19 cellular contexts compared by ENCODE assay signal in the genomic region with DNA sequence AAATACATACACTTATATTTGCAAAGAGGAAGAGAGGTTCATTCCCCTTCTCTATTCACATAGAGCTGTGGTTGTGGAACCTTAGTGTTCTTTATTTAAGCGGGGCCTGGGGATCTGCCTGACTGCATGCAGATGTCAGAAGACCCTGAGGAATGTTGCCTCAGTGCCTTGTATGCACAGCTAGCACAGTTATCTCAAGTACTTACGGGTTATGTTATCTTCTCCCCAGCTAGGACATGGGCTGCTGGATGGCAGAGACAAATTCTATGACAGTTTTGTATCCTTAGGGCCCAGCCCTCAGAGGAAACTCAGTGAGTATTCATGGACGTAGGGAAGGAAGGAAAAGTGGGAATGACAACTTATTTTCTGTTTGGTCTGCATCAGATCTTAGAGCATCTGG. TPM values are rescaled to one million over a fixed set of nuclear protein-coding genes. Genes with fewer than 3 reads are reported as not detected.
A peak's percentile ranks its signal among the peaks of the same experiment; 100 is the strongest.
DNase-seq lines count a peak whose midpoint lies in the region; ATAC-seq and TF ChIP-seq lines count a peak whose summit lies in the region.
"Had no signal": no experiment of that assay in that cellular context is flagged by ENCODE, and none has a peak within 500 bp of the region (broad histone marks: within the 10 kb centered on the region; RNA-seq: fewer than 3 reads in every experiment).

No MANE protein-coding gene starts in this region.

- no peaks in the 10 kb centered on the region for H3K36me3 Mint-ChIP-seq in CD8-positive, alpha-beta memory T cell
- H3K36me3 Mint-ChIP-seq: IgD-negative memory B cell had no signal

- H3K9me3 ChIP-seq in CD8-positive, alpha-beta memory T cell (ENCODE audit: low read length) = no peaks in the 10 kb centered on the region
- no peaks in the 10 kb centered on the region for H3K9me3 ChIP-seq in SK-N-MC (ENCODE audit: low read depth, low read length)
- H3K9me3 ChIP-seq in cardiac muscle cell (ENCODE audit: low read depth) = no peaks in the 10 kb centered on the region
- H3K9me3 ChIP-seq: BE2C, SK-N-SH had no signal

- H3K36me3 ChIP-seq in CD8-positive, alpha-beta memory T cell (ENCODE audit: insufficient read depth, low read length) = no peaks in the 10 kb centered on the region
- H3K36me3 ChIP-seq in SK-N-MC (ENCODE audit: insufficient read depth, low read length) (no peaks in the 10 kb centered on the region), cardiac muscle cell (no peaks in the 10 kb centered on the region), H7 (replicated peaks; ENCODE audit: control insufficient read depth, insufficient read depth, low read length) (no peaks in the 10 kb centered on the region)
- H3K36me3 ChIP-seq: BE2C had no signal

- H3K27me3 ChIP-seq in CD8-positive, alpha-beta memory T cell (ENCODE audit: insufficient read depth, low read length, poor library complexity, severe bottlenecking) = no peaks in the 10 kb centered on the region
- H3K27me3 ChIP-seq in cardiac muscle cell (no peaks in the 10 kb centered on the region), H7 (ENCODE audit: control insufficient read depth, insufficient read depth, low read length) (no peaks in the 10 kb centered on the region)
- H3K27me3 ChIP-seq: BE2C had no signal

- H3K4me1 ChIP-seq in CD8-positive, alpha-beta memory T cell (ENCODE audit: insufficient read depth, low read length) = peaks cover 7% of the 10 kb centered on the region
- H3K4me1 ChIP-seq in cardiac muscle cell (ENCODE audit: low read depth) = peaks cover 24% of the 10 kb centered on the region
- H3K4me1 ChIP-seq: BE2C had no signal

- H3K27ac ChIP-seq in CD8-positive, alpha-beta memory T cell (ENCODE audit: low read depth, low read length) = peak overlapping the region; percentile 7
- peak overlapping the region; percentile 64; the same call in 1 of the 2 replicates for H3K27ac ChIP-seq in SK-N-MC
- H3K27ac ChIP-seq in cardiac muscle cell = peak overlapping the region; percentile 76

- no peak overlapping the region for H3K9ac ChIP-seq in SK-N-MC (ENCODE audit: insufficient read length)
- H3K9ac ChIP-seq: SK-N-SH had no signal

- no peaks in the 10 kb centered on the region for H3K9me3 Mint-ChIP-seq in CD8-positive, alpha-beta memory T cell
- H3K9me3 Mint-ChIP-seq: CD4-positive, alpha-beta T cell had no signal

- no peak overlapping the region for H3K4me3 Mint-ChIP-seq in CD8-positive, alpha-beta memory T cell
- H3K4me3 Mint-ChIP-seq: CD4-positive, alpha-beta T cell; IgD-negative memory B cell had no signal

- no peak for TF ChIP-seq CTCF in cardiac muscle cell (IDR thresholded peaks at IDR 0.05; ENCODE audit: low read depth, low read length)

- peak overlapping the region in 1 of 8 donors; percentile 20 for H3K27ac Mint-ChIP-seq in CD8-positive, alpha-beta memory T cell
- H3K27ac Mint-ChIP-seq: CD4-positive, alpha-beta T cell had no signal

- POLR2A ChIA-PET in CD8-positive, alpha-beta memory T cell (lab: Charles Lee) = no interaction called here

- no peak for ATAC-seq in GM18520 (IDR thresholded peaks at IDR 0.05; ENCODE audit: unreplicated experiment)
- ATAC-seq in HG03354 (IDR thresholded peaks at IDR 0.05; ENCODE audit: poor library complexity, severe bottlenecking, unreplicated experiment) = no peak
- ATAC-seq: Panc1 had no signal

- CTCF ChIA-PET in CD8-positive, alpha-beta memory T cell (lab: Charles Lee) = interaction anchor here (0.9 kb wide), 1 partner anchor 74 kb away, joined by 3 read pairs; no protein-coding TSS in a partner anchor

- no peak for DNase-seq in CD8-positive, alpha-beta memory T cell
- DNase-seq in SK-N-MC (ENCODE audit: low read depth, low spot score) = no peak
- peak in 1 of 2 donors; percentile 75 for DNase-seq in cardiac muscle cell (ENCODE audit: low read depth in 1 of 2, low spot score in 1 of 2)
- peak; percentile 21 for DNase-seq in iris pigment epithelial cell (ENCODE audit: low read depth)
- no peak for DNase-seq in H7
- DNase-seq in mucosa of gallbladder (ENCODE audit: low spot score) = no peak
- DNase-seq: BE2C; Calu3; CD4-positive, alpha-beta T cell; NCI-H1436; NCI-H2029 treated with DMSO at 0.1 percent for 48 hours; NCI-H2171 treated with DMSO at 0.1 percent for 48 hours; NCI-H446 treated with DMSO at 0.1 percent for 48 hours; NCI-H774; SK-N-SH had no signal

- H3K4me1 Mint-ChIP-seq in CD8-positive, alpha-beta memory T cell = peaks cover 2 to 16% (median 11%) of the 10 kb centered on the region in 3 donors

- no peak overlapping the region for H3K4me3 ChIP-seq in CD8-positive, alpha-beta memory T cell (ENCODE audit: low read length)
- no peak overlapping the region for H3K4me3 ChIP-seq in SK-N-MC
- H3K4me3 ChIP-seq in cardiac muscle cell = no peak overlapping the region
- H3K4me3 ChIP-seq in H7 (ENCODE audit: insufficient read depth, low read depth, low read length) = no peak overlapping the region

- H3K27me3 Mint-ChIP-seq in CD8-positive, alpha-beta memory T cell = no peaks in the 10 kb centered on the region
- H3K27me3 Mint-ChIP-seq: CD4-positive, alpha-beta T cell; IgD-negative memory B cell had no signal

RNA-seq across cellular contexts. Expression of a gene that starts 37.7 kb away (rescaled TPM):
- 100 to 1,000 TPM; 105 to 110 TPM for total RNA-seq in CD8-positive, alpha-beta memory T cell
- polyA plus RNA-seq in CD8-positive, alpha-beta memory T cell = 100 TPM
- total RNA-seq in cardiac muscle cell (164 and 186 TPM in 2 replicates), mucosa of gallbladder (370 TPM)
- 205 and 223 TPM in 2 replicates for polyA plus RNA-seq in cardiac muscle cell
- total RNA-seq in H7 (2014; rRNA removed; shearing (Covaris generic)) = 131 and 136 TPM in 2 replicates

Comparison
In these comparisons a context has a peak if more than half of its experiments do, and no peak if none do; other contexts are left out.
1. H3K27ac ChIP-seq: peak in every context shown above with its lines; median percentile 76 in cardiac muscle cell; 64 in SK-N-MC; 7 in CD8-positive, alpha-beta memory T cell.